Comparison of ENCODE assay signal across 23 cellular contexts in the genomic region with DNA sequence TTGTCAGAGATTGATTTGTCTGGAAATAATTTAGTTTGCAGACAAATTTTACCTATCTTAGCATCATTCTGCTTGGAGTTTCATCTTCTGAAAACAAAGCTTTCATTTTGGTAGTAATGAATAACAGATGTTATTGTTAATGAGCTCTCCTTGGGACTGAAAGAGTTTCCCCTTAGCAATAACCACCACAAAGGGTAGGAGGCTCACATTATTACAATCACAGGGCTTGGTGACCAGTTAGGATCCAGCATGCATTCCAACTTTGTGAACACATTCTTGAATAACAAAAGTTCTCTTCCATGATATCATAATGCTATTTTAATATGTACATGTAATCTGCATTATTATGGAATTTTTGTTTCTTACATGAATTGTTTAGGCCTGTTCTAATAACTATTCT.
"Had no signal": no experiment of that assay in that cellular context is flagged by ENCODE, and none has a peak within 500 bp of the region (broad histone marks: within the 10 kb centered on the region; RNA-seq: fewer than 3 reads in every experiment).

No MANE protein-coding gene starts in this region.

- DNase-seq: caudate nucleus; cerebellar nuclear complex; cortex of kidney; effector memory CD8-positive, alpha-beta T cell; foreskin keratinocyte; kidney; mucosa of descending colon; naive thymus-derived CD4-positive, alpha-beta T cell; small intestine; stimulated activated CD4-positive, alpha-beta T cell treated with anti-CD3 and anti-CD28 coated beads, Interleukin-15, amount 100 ng/mL, for 24 hours; stimulated activated CD4-positive, alpha-beta T cell treated with anti-CD3 and anti-CD28 coated beads, Interleukin-4, amount 100 ng/mL, for 1 hour; stimulated activated CD8-positive, alpha-beta memory T cell treated with anti-CD3 and anti-CD28 coated beads, Interleukin-4, amount 100 ng/mL, for 48 hours; stimulated activated naive CD4-positive, alpha-beta T cell; stimulated activated naive CD8-positive, alpha-beta T cell treated with anti-CD3 and anti-CD28 coated beads, Interleukin-15, amount 100 ng/mL, for 72 hours; transverse colon; upper lobe of right lung; uterus had no signal

- H3K36me3 ChIP-seq: gastroesophageal sphincter, neural progenitor cell, suprapubic skin, transverse colon, upper lobe of right lung, uterus had no signal

- H3K4me3 ChIP-seq: gastroesophageal sphincter, hepatocyte, lung, mucosa of descending colon, neural progenitor cell, suprapubic skin, transverse colon, upper lobe of right lung, uterus had no signal

- H3K27ac ChIP-seq: foreskin keratinocyte, gastroesophageal sphincter, hepatocyte, neural progenitor cell, parathyroid adenoma, suprapubic skin, transverse colon, upper lobe of right lung, uterus had no signal

- H3K9me3 ChIP-seq: mucosa of descending colon, transverse colon, upper lobe of right lung, uterus had no signal

- FAIRE-seq: kidney, small intestine had no signal

- ATAC-seq: effector memory CD8-positive, alpha-beta T cell; foreskin keratinocyte; gastroesophageal sphincter; mucosa of descending colon; naive thymus-derived CD4-positive, alpha-beta T cell; stimulated activated naive CD8-positive, alpha-beta T cell treated with anti-CD3 and anti-CD28 coated beads, Interleukin-15, amount 100 ng/mL, for 72 hours; upper lobe of right lung had no signal

- H3K4me1 ChIP-seq: foreskin keratinocyte, gastroesophageal sphincter, neural progenitor cell, suprapubic skin, transverse colon, upper lobe of right lung, uterus had no signal

- H3K27me3 ChIP-seq: foreskin keratinocyte, gastroesophageal sphincter, hepatocyte, neural progenitor cell, suprapubic skin, transverse colon, upper lobe of right lung, uterus had no signal
